Comparison of ENCODE assay signal across 7 cellular contexts in genomic region chr6:25137497-25137896, GRCh38.
A peak's percentile ranks its signal among the peaks of the same experiment; 100 is the strongest.
DNase-seq lines count a peak whose midpoint lies in the region; ATAC-seq and TF ChIP-seq lines count a peak whose summit lies in the region.

No MANE protein-coding gene starts in this region.

- H3K27ac Mint-ChIP-seq in activated CD8-positive, alpha-beta T cell treated with anti-CD3 and anti-CD28 coated beads, Interleukin-2, amount 10 ng/mL, durations not matched to agents 7 days and 5 days, result peak overlapping the region; percentile 95

- CTCF ChIA-PET in activated CD8-positive, alpha-beta T cell treated with anti-CD3 and anti-CD28 coated beads, Interleukin-2, amount 10 ng/mL, durations not matched to agents 7 days and 5 days (lab: Charles Lee), result interaction anchor here (1.0 to 2.1 kb wide), 11 partner anchors 10 to 880 kb away, joined by 3 to 7 read pairs (median 4); partner anchors contain the start of gene CARMIL1

- H3K27ac ChIP-seq in KOPT-K1 (ENCODE audit: low read depth, low read length, poor library complexity, severe bottlenecking) (peak overlapping the region; percentile 99), left ventricle myocardium inferior (replicated peaks) (peak overlapping the region; percentile 93), suprapubic skin (peak overlapping the region; percentile 92)

- peaks cover 37% of the 10 kb centered on the region for H3K4me1 Mint-ChIP-seq in activated CD8-positive, alpha-beta T cell treated with anti-CD3 and anti-CD28 coated beads, Interleukin-2, amount 10 ng/mL, durations not matched to agents 7 days and 5 days (ENCODE audit: low read depth)

- TF ChIP-seq POLR2A in suprapubic skin (IDR thresholded peaks at IDR 0.05), result no peak

- H3K27me3 ChIP-seq in left ventricle myocardium inferior (ENCODE audit: low read depth) (no peaks in the 10 kb centered on the region), suprapubic skin (no peaks in the 10 kb centered on the region)

- peaks cover 19% of the 10 kb centered on the region for H3K9me3 Mint-ChIP-seq in activated CD8-positive, alpha-beta T cell treated with anti-CD3 and anti-CD28 coated beads, Interleukin-2, amount 10 ng/mL, durations not matched to agents 7 days and 5 days (ENCODE audit: insufficient read depth)

- H3K4me1 ChIP-seq in left ventricle myocardium inferior (peaks cover 32% of the 10 kb centered on the region), suprapubic skin (peaks cover 35% of the 10 kb centered on the region)

- peaks cover 58% of the 10 kb centered on the region for H3K36me3 Mint-ChIP-seq in activated CD8-positive, alpha-beta T cell treated with anti-CD3 and anti-CD28 coated beads, Interleukin-2, amount 10 ng/mL, durations not matched to agents 7 days and 5 days (ENCODE audit: low read depth)

- intact Hi-C loops in left ventricle myocardium inferior (cut with micrococcal nuclease), result loop anchor here (5.0 to 10.0 kb wide), 2 partner anchors 50 to 57 kb away; no protein-coding TSS in a partner anchor

- H3K9me3 ChIP-seq in KOPT-K1 (ENCODE audit: insufficient read depth, low read length, poor library complexity, severe bottlenecking) (peaks cover 38% of the 10 kb centered on the region), left ventricle myocardium inferior (replicated peaks) (peaks cover 17% of the 10 kb centered on the region), suprapubic skin (no peaks in the 10 kb centered on the region)

- WGBS in suprapubic skin, result 27% methylated on average over 6 of the region's 6 CpGs

- no peak for TF ChIP-seq EP300 in suprapubic skin (IDR thresholded peaks at IDR 0.05)

- no peaks in the 10 kb centered on the region for H3K27me3 Mint-ChIP-seq in activated CD8-positive, alpha-beta T cell treated with anti-CD3 and anti-CD28 coated beads, Interleukin-2, amount 10 ng/mL, durations not matched to agents 7 days and 5 days (ENCODE audit: low read depth)

- no peak for TF ChIP-seq CTCF in left ventricle myocardium inferior (IDR thresholded peaks at IDR 0.05; ENCODE audit: borderline replicate concordance)
- no peak for TF ChIP-seq CTCF in suprapubic skin (IDR thresholded peaks at IDR 0.05)

- POLR2A ChIA-PET in activated CD8-positive, alpha-beta T cell treated with anti-CD3 and anti-CD28 coated beads, Interleukin-2, amount 10 ng/mL, durations not matched to agents 7 days and 5 days (lab: Charles Lee), result interaction anchor here (0.5 to 2.6 kb wide), 29 partner anchors 9 to 1019 kb away, joined by 3 to 24 read pairs (median 4); a partner anchor contains a TSS

- H3K4me3 ChIP-seq in left ventricle myocardium inferior, result peak overlapping the region; percentile 67
- peak overlapping the region; percentile 43 for H3K4me3 ChIP-seq in suprapubic skin

- peaks cover 53% of the 10 kb centered on the region for H3K36me3 ChIP-seq in KOPT-K1 (ENCODE audit: insufficient read depth, low read length)
- H3K36me3 ChIP-seq in left ventricle myocardium inferior, result peaks cover 6% of the 10 kb centered on the region
- no peaks in the 10 kb centered on the region for H3K36me3 ChIP-seq in suprapubic skin

- H3K4me3 Mint-ChIP-seq in activated CD8-positive, alpha-beta T cell treated with anti-CD3 and anti-CD28 coated beads, Interleukin-2, amount 10 ng/mL, durations not matched to agents 7 days and 5 days, result peak overlapping the region; percentile 92

- ATAC-seq in activated CD8-positive, alpha-beta T cell treated with anti-CD3 and anti-CD28 coated beads, Interleukin-2, amount 10 ng/mL, durations not matched to agents 7 days and 5 days, result peak; percentile 16
- ATAC-seq in HG02884 (IDR thresholded peaks at IDR 0.05; ENCODE audit: unreplicated experiment), result no peak

- DNase-seq in activated CD8-positive, alpha-beta T cell treated with anti-CD3 and anti-CD28 coated beads, Interleukin-2, amount 10 ng/mL, durations not matched to agents 7 days and 5 days, result no peak
- DNase-seq in left ventricle myocardium inferior (no peak), suprapubic skin (ENCODE audit: low spot score in 2 of 2) (no peak), Ammon's horn (ENCODE audit: low spot score) (no peak), NCI-H748 (lab: John Stamatoyannopoulos, UW; ENCODE audit: unreplicated experiment) (no peak)
